Comparison of ENCODE assay signal across 17 cellular contexts in genomic region chr1:12051361-12051760, GRCh38. TPM values are rescaled to one million over a fixed set of nuclear protein-coding genes. Genes with fewer than 3 reads are reported as not detected.
DNase-seq lines count a peak whose midpoint lies in the region; ATAC-seq and TF ChIP-seq lines count a peak whose summit lies in the region.
"Had no signal": no experiment of that assay in that cellular context is flagged by ENCODE, and none has a peak within 500 bp of the region (broad histone marks: within the 10 kb centered on the region; RNA-seq: fewer than 3 reads in every experiment).

No MANE protein-coding gene starts in this region.

- POLR2A ChIA-PET in PC-3 (lab: Charles Lee; ENCODE audit: unreplicated experiment), result interaction anchor here (0.6 kb wide), 1 partner anchor 16 kb away, joined by 8 read pairs; no protein-coding TSS in a partner anchor
- POLR2A ChIA-PET in naive thymus-derived CD8-positive, alpha-beta T cell (lab: Charles Lee), result interaction anchor here (1.0 kb wide), 1 partner anchor 37 kb away, joined by 5 read pairs; no protein-coding TSS in a partner anchor

- H3K36me3 Mint-ChIP-seq in activated naive CD4-positive, alpha-beta T cell treated with anti-CD3 and anti-CD28 coated beads, Interleukin-2, amount 10 ng/mL, durations not matched to agents 7 days and 5 days, result no peaks in the 10 kb centered on the region
- no peaks in the 10 kb centered on the region for H3K36me3 Mint-ChIP-seq in effector memory CD8-positive, alpha-beta T cell (ENCODE audit: insufficient read depth)
- H3K36me3 Mint-ChIP-seq in naive thymus-derived CD8-positive, alpha-beta T cell, result no peaks in the 10 kb centered on the region

- peak overlapping the region; percentile 31 for H3K27ac Mint-ChIP-seq in activated naive CD4-positive, alpha-beta T cell treated with anti-CD3 and anti-CD28 coated beads, Interleukin-2, amount 10 ng/mL, durations not matched to agents 7 days and 5 days
- H3K27ac Mint-ChIP-seq in effector memory CD8-positive, alpha-beta T cell, result peak overlapping the region; percentile 75 to 82
- H3K27ac Mint-ChIP-seq in naive thymus-derived CD8-positive, alpha-beta T cell, result no peak overlapping the region

- peak overlapping the region; percentile 61 for H3K4me2 ChIP-seq in PC-3 (ENCODE audit: low read length)

- CTCF ChIA-PET in activated naive CD4-positive, alpha-beta T cell treated with anti-CD3 and anti-CD28 coated beads, Interleukin-2, amount 10 ng/mL, durations not matched to agents 7 days and 5 days (lab: Charles Lee), result interaction anchor here (1.7 kb wide), 2 partner anchors 14 to 28 kb away, joined by 3 to 6 read pairs; no protein-coding TSS in a partner anchor
- CTCF ChIA-PET in PC-3 (lab: Charles Lee), result no interaction called here

- no peak for TF ChIP-seq CTCF in PC-3 (conservative IDR thresholded peaks at IDR 0.05; ENCODE audit: low read depth, low read length)

- ATAC-seq in PC-3 (no peak), HG03135 (IDR thresholded peaks at IDR 0.05; ENCODE audit: unreplicated experiment) (no peak), HG03139 (IDR thresholded peaks at IDR 0.05; ENCODE audit: unreplicated experiment) (no peak)
- ATAC-seq in effector memory CD8-positive, alpha-beta T cell (replicated peaks), result no peak
- ATAC-seq in naive thymus-derived CD8-positive, alpha-beta T cell, result no peak

- peaks cover 14% of the 10 kb centered on the region for H3K4me1 Mint-ChIP-seq in activated naive CD4-positive, alpha-beta T cell treated with anti-CD3 and anti-CD28 coated beads, Interleukin-2, amount 10 ng/mL, durations not matched to agents 7 days and 5 days
- H3K4me1 Mint-ChIP-seq in effector memory CD8-positive, alpha-beta T cell (ENCODE audit: low read depth in 2 of 2), result peaks cover 14 to 16% of the 10 kb centered on the region in 2 donors
- H3K4me1 Mint-ChIP-seq in naive thymus-derived CD8-positive, alpha-beta T cell, result peaks cover 0 to 6% (median 2%) of the 10 kb centered on the region in 4 donors

- intact Hi-C loops in PC-3 (cut with micrococcal nuclease), result no loop called here

- H2AFZ ChIP-seq in PC-3 (ENCODE audit: low read length), result no peak overlapping the region

- BruUV-seq in PC-3 (replicated peaks; lab: Mats Ljungman, UMichigan), result no TSS peak

- peaks cover 10% of the 10 kb centered on the region for H3K4me1 ChIP-seq in PC-3 (ENCODE audit: insufficient read depth, low read length)

- no peak overlapping the region for H3K4me3 ChIP-seq in PC-3 (ENCODE audit: low read length)

- no peak overlapping the region for H3K4me3 Mint-ChIP-seq in activated naive CD4-positive, alpha-beta T cell treated with anti-CD3 and anti-CD28 coated beads, Interleukin-2, amount 10 ng/mL, durations not matched to agents 7 days and 5 days
- H3K4me3 Mint-ChIP-seq in effector memory CD8-positive, alpha-beta T cell, result peak overlapping the region in 1 of 2 donors; percentile 65
- H3K4me3 Mint-ChIP-seq in naive thymus-derived CD8-positive, alpha-beta T cell, result no peak overlapping the region

- H3K27ac ChIP-seq in PC-3 (ENCODE audit: low read length), result no peak overlapping the region
- H3K27ac ChIP-seq: C4-2B had no signal

- no peaks in the 10 kb centered on the region for H3K9me2 ChIP-seq in PC-3 (replicated peaks; ENCODE audit: low read length)

- no peaks in the 10 kb centered on the region for H3K9me3 ChIP-seq in PC-3 (ENCODE audit: low read length)

- no peak overlapping the region for H3K9ac ChIP-seq in PC-3 (ENCODE audit: low read length)

- no peaks in the 10 kb centered on the region for H3F3A ChIP-seq in PC-3 (ENCODE audit: low read length, unreplicated experiment)

- no peaks in the 10 kb centered on the region for H3K79me2 ChIP-seq in PC-3 (ENCODE audit: low read length)

- no peak for DNase-seq in activated naive CD4-positive, alpha-beta T cell treated with anti-CD3 and anti-CD28 coated beads, Interleukin-2, amount 10 ng/mL, durations not matched to agents 7 days and 5 days
- no peak for DNase-seq in activated naive CD4-positive, alpha-beta T cell (lab: John Stamatoyannopoulos, UW)
- DNase-seq in PC-3 (no peak), NCI-H2081 treated with DMSO at 0.1 percent for 48 hours (lab: John Stamatoyannopoulos, UW) (no peak)
- no peak for DNase-seq in effector memory CD8-positive, alpha-beta T cell
- no peak for DNase-seq in naive thymus-derived CD8-positive, alpha-beta T cell
- DNase-seq: COR-L47, NCI-H1048, NCI-H1694, NCI-H345, NCI-H526 treated with DMSO at 0.1 percent for 48 hours, SHP77 treated with DMSO at 0.1 percent for 48 hours had no signal

- H3K9me3 Mint-ChIP-seq in activated naive CD4-positive, alpha-beta T cell treated with anti-CD3 and anti-CD28 coated beads, Interleukin-2, amount 10 ng/mL, durations not matched to agents 7 days and 5 days, result no peaks in the 10 kb centered on the region
- no peaks in the 10 kb centered on the region for H3K9me3 Mint-ChIP-seq in effector memory CD8-positive, alpha-beta T cell
- H3K9me3 Mint-ChIP-seq in naive thymus-derived CD8-positive, alpha-beta T cell, result no peaks in the 10 kb centered on the region
- H3K9me3 Mint-ChIP-seq: IgD-negative memory B cell had no signal

- no peaks in the 10 kb centered on the region for H4K20me1 ChIP-seq in PC-3 (ENCODE audit: low read length)

- peaks cover 17% of the 10 kb centered on the region for H3K27me3 Mint-ChIP-seq in activated naive CD4-positive, alpha-beta T cell treated with anti-CD3 and anti-CD28 coated beads, Interleukin-2, amount 10 ng/mL, durations not matched to agents 7 days and 5 days
- peaks cover 0 to 14% of the 10 kb centered on the region in 2 donors for H3K27me3 Mint-ChIP-seq in effector memory CD8-positive, alpha-beta T cell
- H3K27me3 Mint-ChIP-seq in naive thymus-derived CD8-positive, alpha-beta T cell, result no peaks in the 10 kb centered on the region

- no peaks in the 10 kb centered on the region for H3K36me3 ChIP-seq in PC-3 (ENCODE audit: low read depth, low read length)

- H3K27me3 ChIP-seq in PC-3 (ENCODE audit: low read length), result no peaks in the 10 kb centered on the region

RNA-seq across cellular contexts. Expression of gene TNFRSF8, which starts 11.7 kb away (rescaled TPM):
- total RNA-seq in PC-3 (2014; rRNA removed), result 0.12 TPM in 1 of 2 replicates, not detected in the other
- total RNA-seq in naive thymus-derived CD8-positive, alpha-beta T cell, result not detected
- not detected for polyA plus RNA-seq in naive thymus-derived CD8-positive, alpha-beta T cell
- total RNA-seq: HT-29 had no signal

RNA-seq across cellular contexts. Expression of gene MIIP, which starts 32.1 kb away (rescaled TPM):
- 53.5 and 74.9 TPM in 2 replicates for total RNA-seq in PC-3 (2014; rRNA removed)
- total RNA-seq in naive thymus-derived CD8-positive, alpha-beta T cell, result 10 to 100 TPM; 31.1 to 32.4 TPM
- polyA plus RNA-seq in naive thymus-derived CD8-positive, alpha-beta T cell, result 10 to 100 TPM; 19.9 to 26.3 (median 22.1) TPM

Comparison
In these comparisons a context has a peak if more than half of its experiments do, and no peak if none do; other contexts are left out.
1. H3K27ac Mint-ChIP-seq: peak in activated naive CD4-positive, alpha-beta T cell treated with anti-CD3 and anti-CD28 coated beads, Interleukin-2, amount 10 ng/mL, durations not matched to agents 7 days and 5 days (single experiment) and effector memory CD8-positive, alpha-beta T cell (2 of 2); none in naive thymus-derived CD8-positive, alpha-beta T cell (0 of 10).